Comparison of ENCODE assay signal across 10 cellular contexts in the genomic region with DNA sequence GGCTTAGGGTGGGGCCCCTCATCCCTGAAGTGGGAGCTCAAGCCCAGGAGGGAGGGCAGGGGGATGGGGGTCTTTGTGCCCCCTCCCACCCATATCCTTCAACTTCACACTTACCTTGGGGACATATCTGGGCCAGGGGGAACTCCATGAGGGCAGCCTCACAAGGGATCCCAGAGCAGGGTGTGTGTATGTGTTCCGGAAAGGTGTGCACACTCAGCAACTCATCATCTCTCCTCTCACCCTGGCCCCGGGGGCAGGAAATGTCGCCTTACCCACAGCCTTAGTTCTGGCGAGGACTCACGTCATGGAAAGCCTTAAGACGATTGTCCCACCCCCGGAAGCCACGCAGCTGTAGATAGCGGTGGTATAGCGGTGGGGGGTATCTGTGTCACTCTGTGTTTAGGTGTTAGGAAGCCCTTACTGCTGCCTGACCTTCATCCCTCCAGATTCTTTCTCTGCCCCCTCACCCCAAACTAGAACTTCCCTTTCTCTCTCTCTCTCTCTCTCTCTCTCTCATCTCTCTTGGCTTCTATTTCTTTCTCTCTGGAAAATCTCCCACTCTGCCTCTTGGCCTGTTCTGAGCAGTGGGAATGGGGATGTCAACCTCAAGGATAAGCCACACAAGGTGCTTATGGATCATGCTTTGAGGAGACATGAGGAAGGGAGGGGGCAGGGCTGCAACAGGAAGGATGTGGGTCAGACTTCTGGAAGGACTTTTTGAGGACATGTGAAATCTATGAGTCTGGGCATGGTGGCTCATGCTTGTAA. TPM values are rescaled to one million over a fixed set of nuclear protein-coding genes. Genes with fewer than 3 reads are reported as not detected.
DNase-seq lines count a peak whose midpoint lies in the region; ATAC-seq and TF ChIP-seq lines count a peak whose summit lies in the region.
"Had no signal": no experiment of that assay in that cellular context is flagged by ENCODE, and none has a peak within 500 bp of the region (broad histone marks: within the 10 kb centered on the region; RNA-seq: fewer than 3 reads in every experiment).

Gene SH2D2A, minus strand, starts transcription at position 288 of the 768 bp plus-strand sequence. Its CDS starts 140 bp downstream, at position 148.

- no peak within 1 kb of the TSS for H3K4me3 ChIP-seq in mucosa of descending colon
- H3K4me3 ChIP-seq: tibial artery had no signal

- peaks cover 49% of the 10 kb centered on the region for H3K4me1 Mint-ChIP-seq in T-helper 17 cell

- H3K9me3 ChIP-seq in T-helper 17 cell (ENCODE audit: control insufficient read depth, low read length, poor library complexity, severe bottlenecking), result no peaks in the 10 kb centered on the region
- no peaks in the 10 kb centered on the region for H3K9me3 ChIP-seq in mucosa of descending colon
- H3K9me3 ChIP-seq: tibial artery had no signal

- DNase-seq in T-helper 17 cell, result peak; percentile 86 to 94 (median 89)
- peak; percentile 89 for DNase-seq in activated naive CD8-positive, alpha-beta T cell treated with anti-CD3 and anti-CD28 coated beads, Interleukin-2, amount 50 U/mL, for 16 hours (ENCODE audit: low read depth, low spot score)
- DNase-seq in mucosa of descending colon, result peak; percentile 68 to 86 (median 74)
- peak; percentile 85 to 97 (median 94) for DNase-seq in stimulated activated naive CD4-positive, alpha-beta T cell (lab: John Stamatoyannopoulos, UW)
- DNase-seq in occipital lobe (lab: John Stamatoyannopoulos, UW), result no peak
- no peak for DNase-seq in NCI-H2196 treated with DMSO at 0.1 percent for 48 hours (lab: John Stamatoyannopoulos, UW; ENCODE audit: unreplicated experiment)

- H3K4me3 Mint-ChIP-seq in T-helper 17 cell, result peak within 1 kb of the TSS; percentile 95

- peak within 1 kb of the TSS; percentile 99 for H3K27ac Mint-ChIP-seq in T-helper 17 cell

- peak; percentile 88 for ATAC-seq in GM18498 (IDR thresholded peaks at IDR 0.05; ENCODE audit: unreplicated experiment)
- peak; percentile 69 for ATAC-seq in HG03097 (IDR thresholded peaks at IDR 0.05; ENCODE audit: low FRiP score, unreplicated experiment)
- ATAC-seq in T-helper 17 cell, result peak; percentile 91
- ATAC-seq in mucosa of descending colon, result peak; percentile 66

- no peak for TF ChIP-seq CTCF in mucosa of descending colon (IDR thresholded peaks at IDR 0.05)

- no peaks in the 10 kb centered on the region for H3K36me3 ChIP-seq in mucosa of descending colon (ENCODE audit: low read depth)
- H3K36me3 ChIP-seq: tibial artery had no signal

- H3K27me3 Mint-ChIP-seq in T-helper 17 cell, result no peaks in the 10 kb centered on the region

- peaks cover 15% of the 10 kb centered on the region for H3K36me3 Mint-ChIP-seq in T-helper 17 cell (ENCODE audit: low read depth)

- peaks cover 8% of the 10 kb centered on the region for H3K4me1 ChIP-seq in mucosa of descending colon (ENCODE audit: low read depth)

- intact Hi-C loops in mucosa of descending colon (cut with DNase I, micrococcal nuclease), result no loop called here

RNA-seq across cellular contexts. Expression of gene SH2D2A, which starts in this region (rescaled TPM):
- total RNA-seq in T-helper 17 cell, result 100 to 1,000 TPM; 129 to 137 TPM
- 1 to 10 TPM; 2.9 to 3.3 (median 3.1) TPM for total RNA-seq in mucosa of descending colon
- not detected for total RNA-seq in occipital lobe
- total RNA-seq: LHCN-M2 had no signal

Comparison
In these comparisons a context has a peak if more than half of its experiments do, and no peak if none do; other contexts are left out.
1. RNA of gene SH2D2A (total RNA-seq): 129 to 137 TPM in T-helper 17 cell; 2.9 to 3.3 TPM in mucosa of descending colon and not detected in occipital lobe (single experiment); every median in the first group is over 10 times any median in the second.
2. DNase-seq: peak in T-helper 17 cell (3 of 3), activated naive CD8-positive, alpha-beta T cell treated with anti-CD3 and anti-CD28 coated beads, Interleukin-2, amount 50 U/mL, for 16 hours (single experiment), mucosa of descending colon (3 of 3) and stimulated activated naive CD4-positive, alpha-beta T cell (6 of 6); none in occipital lobe (single experiment) and NCI-H2196 treated with DMSO at 0.1 percent for 48 hours (single experiment).
3. Peak in every context shown above with its lines, with median percentiles within 50 percentile points of each other: ATAC-seq.